Comparison of ENCODE assay signal across 10 cellular contexts in the genomic region with DNA sequence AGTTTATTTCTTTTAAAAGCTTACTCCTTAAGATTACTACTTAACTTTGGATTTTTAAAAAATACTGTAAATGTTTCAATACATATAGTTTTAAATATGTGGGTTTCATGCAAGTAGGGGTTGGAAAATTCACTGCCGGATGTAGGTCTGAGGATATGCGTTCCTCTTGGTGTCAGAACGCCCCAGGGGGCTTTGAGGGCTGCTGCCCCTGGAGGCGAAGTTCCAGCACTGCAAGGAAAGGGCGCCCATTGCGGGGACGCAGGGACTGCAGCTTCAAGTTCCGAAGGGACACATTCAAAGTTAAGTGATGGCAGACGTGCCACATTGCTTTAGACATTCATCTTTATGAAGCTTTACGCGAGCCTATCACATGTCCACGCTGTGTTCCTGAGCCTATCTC.
DNase-seq lines count a peak whose midpoint lies in the region; ATAC-seq, FAIRE-seq and TF ChIP-seq lines count a peak whose summit lies in the region.
"Had no signal": no experiment of that assay in that cellular context is flagged by ENCODE, and none has a peak within 500 bp of the region (broad histone marks: within the 10 kb centered on the region; RNA-seq: fewer than 3 reads in every experiment).

No MANE protein-coding gene starts in this region.

- TF ChIP-seq CTCF in BE2C (IDR thresholded peaks at IDR 0.05; ENCODE audit: low read depth, low read length) (peak; percentile 67), GM12875 (IDR thresholded peaks at IDR 0.05; ENCODE audit: borderline replicate concordance, insufficient read depth, low read depth, low read length) (peak; percentile 29; the same call in 1 of the 2 replicates)

- ATAC-seq in HG03280 (IDR thresholded peaks at IDR 0.05; ENCODE audit: unreplicated experiment) = no peak

- TF ChIP-seq POLR2A in GM12892 (IDR thresholded peaks at IDR 0.05; ENCODE audit: low read depth, low read length) = no peak

- no peaks in the 10 kb centered on the region for H3K4me1 ChIP-seq in BE2C

- no peaks in the 10 kb centered on the region for H3K27me3 ChIP-seq in BE2C
- H3K27me3 ChIP-seq: MG63 had no signal

- H3K36me3 ChIP-seq in BE2C = no peaks in the 10 kb centered on the region
- H3K36me3 ChIP-seq: MG63 had no signal

- FAIRE-seq in GM12892 (lab: Jason Lieb, UNC) = no peak

- DNase-seq in BE2C (peak; percentile 49), SHP77 treated with DMSO at 0.1 percent for 48 hours (lab: John Stamatoyannopoulos, UW) (peak; percentile 4), iPS-NIHi11 (ENCODE audit: low spot score) (peak; percentile 67), T-helper 9 cell (no peak), GM12892 (ENCODE audit: insufficient read length) (no peak), HPDE6-E6E7 (ENCODE audit: extremely low spot score) (no peak)
- DNase-seq: caudate nucleus, MG63 had no signal

- no peak overlapping the region for H3K4me3 ChIP-seq in BE2C (ENCODE audit: low read depth, low read length)
- no peak overlapping the region for H3K4me3 ChIP-seq in GM12875 (ENCODE audit: low read depth, low read length)
- H3K4me3 ChIP-seq: MG63 had no signal

- no peaks in the 10 kb centered on the region for H3K9me3 ChIP-seq in BE2C
- H3K9me3 ChIP-seq: MG63 had no signal

Comparison
In these comparisons a context has a peak if more than half of its experiments do, and no peak if none do; other contexts are left out.
1. DNase-seq: peak in BE2C (single experiment), SHP77 treated with DMSO at 0.1 percent for 48 hours (single experiment) and iPS-NIHi11 (single experiment); none in T-helper 9 cell (single experiment), GM12892 (single experiment) and HPDE6-E6E7 (single experiment).